Comparison of ENCODE assay signal across 1 cellular context in the genomic region with DNA sequence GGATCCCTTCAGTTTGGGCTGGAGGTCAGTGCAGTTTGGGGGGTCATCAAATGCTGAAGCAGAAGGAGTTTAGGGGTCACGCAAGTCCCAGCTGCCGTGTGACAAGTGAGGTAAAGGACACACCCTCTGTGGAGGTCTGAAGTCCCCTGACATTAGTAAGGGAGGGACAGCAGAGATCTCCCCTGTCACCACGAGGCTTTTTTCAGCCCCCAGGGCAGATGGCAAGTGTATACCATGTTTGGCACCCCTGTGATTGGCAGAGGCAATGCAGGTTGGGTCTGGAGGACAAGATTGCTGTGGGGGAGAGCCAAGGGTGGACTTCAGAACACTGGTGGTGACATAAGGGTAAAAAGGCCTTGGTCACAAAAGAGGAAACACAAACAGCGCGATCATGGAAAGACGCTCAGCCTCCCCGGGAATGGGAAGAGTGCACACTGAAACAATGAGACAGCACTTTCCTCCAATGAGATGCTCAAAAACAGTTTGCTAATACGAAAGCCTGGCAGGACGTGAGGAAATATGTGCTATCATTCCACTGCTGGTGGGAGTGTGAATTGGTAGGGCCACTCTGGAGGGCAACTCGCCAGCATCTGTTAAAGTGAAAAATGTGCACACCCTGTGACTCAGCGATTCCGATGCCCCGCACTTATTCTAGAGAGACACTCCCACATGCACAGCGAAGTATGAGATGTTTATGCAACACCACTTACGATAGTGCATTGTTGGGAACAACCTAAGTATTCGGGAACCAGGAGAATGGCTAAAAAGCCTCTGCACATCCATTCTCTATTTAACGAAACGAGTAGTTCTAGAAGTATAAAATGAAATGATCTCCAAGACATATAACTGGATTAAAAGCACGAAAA.
A peak's percentile ranks its signal among the peaks of the same experiment; 100 is the strongest.
TF ChIP-seq lines count a peak whose summit lies in the region.

No MANE protein-coding gene starts in this region.

TF ChIP-seq in IMR-90, 13 proteins besides CTCF, POLR2A, EP300 and RAD21:
- TF ChIP-seq MXI1 (IDR thresholded peaks at IDR 0.05; ENCODE audit: borderline replicate concordance, low read depth, low read length) (peak; percentile 31; the same call in 1 of the 2 replicates), CHD1 (IDR thresholded peaks at IDR 0.05; ENCODE audit: low read depth, low read length) (no peak), RCOR1 (IDR thresholded peaks at IDR 0.05; ENCODE audit: insufficient replicate concordance, low read length) (peak; percentile 5), FOS (IDR thresholded peaks at IDR 0.05; ENCODE audit: low read depth, low read length) (peak; percentile 71), BHLHE40 (IDR thresholded peaks at IDR 0.05; ENCODE audit: low read depth, low read length) (peak; percentile 45; the same call in 1 of the 2 replicates), NFE2L2 (IDR thresholded peaks at IDR 0.05; ENCODE audit: low read depth, low read length) (peak; percentile 93), SMC3 (IDR thresholded peaks at IDR 0.05; ENCODE audit: low read depth, low read length) (no peak), RFX5 (IDR thresholded peaks at IDR 0.05; ENCODE audit: low read depth, low read length) (no peak), MAZ (IDR thresholded peaks at IDR 0.05; ENCODE audit: borderline replicate concordance, low read depth, low read length) (0 out of 2 replicates have a peak, but pooled peaks have one; percentile 47), CEBPB (IDR thresholded peaks at IDR 0.05; ENCODE audit: low read depth, low read length) (peak; percentile 89), MAFK (IDR thresholded peaks at IDR 0.05; ENCODE audit: low read depth, low read length) (peak; percentile 82)
- TF ChIP-seq, protein P1, sequence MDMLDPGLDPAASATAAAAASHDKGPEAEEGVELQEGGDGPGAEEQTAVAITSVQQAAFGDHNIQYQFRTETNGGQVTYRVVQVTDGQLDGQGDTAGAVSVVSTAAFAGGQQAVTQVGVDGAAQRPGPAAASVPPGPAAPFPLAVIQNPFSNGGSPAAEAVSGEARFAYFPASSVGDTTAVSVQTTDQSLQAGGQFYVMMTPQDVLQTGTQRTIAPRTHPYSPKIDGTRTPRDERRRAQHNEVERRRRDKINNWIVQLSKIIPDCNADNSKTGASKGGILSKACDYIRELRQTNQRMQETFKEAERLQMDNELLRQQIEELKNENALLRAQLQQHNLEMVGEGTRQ (IDR thresholded peaks at IDR 0.05; ENCODE audit: low read depth, low read length): no peak
- TF ChIP-seq, protein P2, sequence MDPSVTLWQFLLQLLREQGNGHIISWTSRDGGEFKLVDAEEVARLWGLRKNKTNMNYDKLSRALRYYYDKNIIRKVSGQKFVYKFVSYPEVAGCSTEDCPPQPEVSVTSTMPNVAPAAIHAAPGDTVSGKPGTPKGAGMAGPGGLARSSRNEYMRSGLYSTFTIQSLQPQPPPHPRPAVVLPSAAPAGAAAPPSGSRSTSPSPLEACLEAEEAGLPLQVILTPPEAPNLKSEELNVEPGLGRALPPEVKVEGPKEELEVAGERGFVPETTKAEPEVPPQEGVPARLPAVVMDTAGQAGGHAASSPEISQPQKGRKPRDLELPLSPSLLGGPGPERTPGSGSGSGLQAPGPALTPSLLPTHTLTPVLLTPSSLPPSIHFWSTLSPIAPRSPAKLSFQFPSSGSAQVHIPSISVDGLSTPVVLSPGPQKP (IDR thresholded peaks at IDR 0.05; ENCODE audit: borderline replicate concordance, low read depth, low read length): no peak
